ENCODE assay signal across 1 cellular context in the genomic region with DNA sequence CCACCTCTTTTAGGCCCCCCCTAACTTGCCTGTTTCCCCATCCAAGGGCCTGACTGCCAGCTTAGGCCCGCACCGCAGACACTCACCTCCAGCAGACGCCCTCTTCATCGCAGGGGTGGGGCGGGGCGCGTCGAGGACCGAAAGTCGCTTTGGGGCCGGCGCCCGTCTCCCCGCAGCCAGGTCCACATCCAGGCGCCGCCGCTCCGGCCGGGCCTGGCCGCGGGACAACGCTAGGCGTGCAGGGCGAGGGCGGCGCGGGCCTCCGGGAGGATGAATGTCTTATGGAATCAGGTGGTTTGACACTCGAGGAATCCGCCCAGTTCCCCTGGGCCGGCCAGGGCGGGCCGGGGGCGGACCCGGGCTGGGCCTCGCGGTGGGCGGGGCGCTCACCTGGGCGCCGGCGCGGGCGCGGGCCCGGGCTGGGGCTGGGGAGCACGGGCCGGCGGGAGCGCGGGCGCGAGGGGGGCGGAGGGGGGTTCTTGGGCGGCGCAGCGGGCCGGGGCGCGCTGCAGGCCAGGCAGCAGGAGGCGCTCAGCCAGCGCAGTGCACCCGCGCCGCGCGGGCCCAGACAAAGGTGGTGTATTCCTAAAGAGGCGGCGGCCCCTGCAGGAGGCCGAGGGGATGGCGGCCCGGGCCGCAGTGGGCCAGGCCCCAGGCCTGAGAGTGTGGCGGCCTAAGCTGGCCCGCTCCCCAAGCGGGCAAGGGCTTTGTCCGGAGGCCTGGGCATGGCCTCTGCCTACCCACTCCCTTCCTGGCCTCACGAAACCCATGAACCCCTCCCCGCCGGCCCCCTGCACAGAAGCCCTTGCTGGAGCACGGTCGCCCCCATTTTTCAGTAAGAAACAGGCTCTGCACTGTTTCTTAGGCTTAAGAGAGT.
TF ChIP-seq lines count a peak whose summit lies in the region.

No MANE protein-coding gene starts in this region.

TF ChIP-seq in HEK293, 187 proteins besides CTCF, POLR2A, EP300 and RAD21 (continued from another document):
- TF ChIP-seq PATZ1 (tag by site-specific recombination; IDR thresholded peaks at IDR 0.05), result peak; percentile 5; the same call in 1 of the 2 replicates
- TF ChIP-seq ZNF121 (tag by site-specific recombination; IDR thresholded peaks at IDR 0.05), result 0 out of 2 replicates have a peak, but pooled peaks have one; percentile 28
- no peak for TF ChIP-seq HOXC10 (CRISPR knock-in tag; IDR thresholded peaks at IDR 0.05)
- TF ChIP-seq SP3 (tag by site-specific recombination; IDR thresholded peaks at IDR 0.05), result peak; percentile 70
- TF ChIP-seq ZNF692 (tag by site-specific recombination; IDR thresholded peaks at IDR 0.05), result peak; percentile 26; the same call in 1 of the 2 replicates
- peak; percentile 2; the same call in 1 of the 2 replicates for TF ChIP-seq KLF9 (tag by site-specific recombination; IDR thresholded peaks at IDR 0.05; ENCODE audit: low read depth)
- TF ChIP-seq ZNF112 (tag by site-specific recombination; IDR thresholded peaks at IDR 0.05), result no peak
- 0 out of 2 replicates have a peak, but pooled peaks have one; percentile 48 for TF ChIP-seq PRDM10 (tag by site-specific recombination; IDR thresholded peaks at IDR 0.05)
- TF ChIP-seq GLIS1 (tag by site-specific recombination; IDR thresholded peaks at IDR 0.05), result peak; percentile 49
- 0 out of 2 replicates have a peak, but pooled peaks have one; percentile 39 for TF ChIP-seq ZNF518A (tag by site-specific recombination; conservative IDR thresholded peaks at IDR 0.05; ENCODE audit: low read depth)
TF ChIP-seq in HEK293: peak in this region for 19.
